Comparison of ENCODE assay signal across 8 cellular contexts in the genomic region with DNA sequence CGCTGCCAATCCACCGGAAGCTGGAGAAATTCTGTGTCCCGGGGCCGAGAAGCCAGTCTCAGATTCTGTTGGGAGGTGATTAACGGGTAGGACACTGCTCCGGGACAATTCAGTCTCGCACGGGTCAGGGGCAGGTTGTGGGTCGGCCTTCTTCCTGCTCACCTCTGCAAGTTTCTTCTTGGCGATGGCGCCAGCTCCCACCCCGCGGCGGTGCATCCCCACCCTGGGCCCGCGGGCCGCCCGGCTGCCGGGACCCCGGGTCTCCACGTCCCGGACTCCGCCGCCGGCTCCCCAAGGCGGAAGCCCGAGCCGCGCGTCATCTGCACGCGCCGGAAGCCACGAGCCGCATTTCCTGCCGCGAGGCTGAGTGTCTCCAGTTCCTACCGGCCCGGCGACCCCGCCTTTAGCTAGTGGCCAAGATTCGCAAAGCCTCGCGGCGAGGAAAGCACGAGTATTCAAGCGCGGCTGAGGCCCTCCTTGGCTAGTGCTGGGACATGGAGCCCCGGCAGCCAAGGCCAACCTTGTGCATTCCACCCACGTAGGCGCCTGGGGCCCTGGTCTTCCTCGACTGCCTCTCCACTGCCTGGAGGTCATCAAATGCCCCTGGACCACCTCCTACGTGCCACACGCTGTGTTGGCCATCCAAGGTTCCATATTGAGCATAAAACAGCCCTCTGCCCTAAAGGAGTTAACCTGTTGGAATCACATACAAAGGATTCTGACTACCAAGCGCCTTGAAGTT. TPM values are rescaled to one million over a fixed set of nuclear protein-coding genes. Genes with fewer than 3 reads are reported as not detected.
A peak's percentile ranks its signal among the peaks of the same experiment; 100 is the strongest.
DNase-seq lines count a peak whose midpoint lies in the region; ATAC-seq and TF ChIP-seq lines count a peak whose summit lies in the region.

A gene with protein sequence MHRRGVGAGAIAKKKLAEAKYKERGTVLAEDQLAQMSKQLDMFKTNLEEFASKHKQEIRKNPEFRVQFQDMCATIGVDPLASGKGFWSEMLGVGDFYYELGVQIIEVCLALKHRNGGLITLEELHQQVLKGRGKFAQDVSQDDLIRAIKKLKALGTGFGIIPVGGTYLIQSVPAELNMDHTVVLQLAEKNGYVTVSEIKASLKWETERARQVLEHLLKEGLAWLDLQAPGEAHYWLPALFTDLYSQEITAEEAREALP (minus strand): TSS at position 324 of the 742 bp plus-strand sequence. CDS start 108 bp downstream, at position 216.

- peak within 1 kb of the TSS; percentile 84 for H3K4me3 ChIP-seq in A673 (ENCODE audit: low read depth, low read length, poor library complexity, severe bottlenecking)
- H3K4me3 ChIP-seq in WERI-Rb-1 (ENCODE audit: low read depth, low read length), result peak within 1 kb of the TSS; percentile 96
- peak within 1 kb of the TSS; percentile 84 to 94 (median 90) for H3K4me3 ChIP-seq in breast epithelium
- peak within 1 kb of the TSS; percentile 100 for H3K4me3 ChIP-seq in iPS-20b (ENCODE audit: low read length)
- H3K4me3 ChIP-seq in skin epidermis, result peak within 1 kb of the TSS; percentile 63 to 98 (median 77)

- CTCF ChIA-PET in A673 (lab: Charles Lee), result interaction anchor here (0.6 to 1.0 kb wide), 3 partner anchors 52 to 308 kb away, joined by 3 read pairs; partner anchors contain the start of gene ATP5MC1

- DNase-seq in A673 (ENCODE audit: low spot score) (peak; percentile 97), NCI-H2196 treated with DMSO at 0.1 percent for 48 hours (lab: John Stamatoyannopoulos, UW; ENCODE audit: unreplicated experiment) (peak; percentile 72), WERI-Rb-1 (peak; percentile 96), breast epithelium (ENCODE audit: low spot score in 2 of 2) (peak; percentile 79 to 88)

- TF ChIP-seq POLR2A in breast epithelium (IDR thresholded peaks at IDR 0.05), result peak; percentile 20

- POLR2A ChIA-PET in A673 (lab: Charles Lee; ENCODE audit: low non-redundant PET), result interaction anchor here (0.5 to 0.8 kb wide), 5 partner anchors 12 to 449 kb away, joined by 3 to 9 read pairs (median 4); no protein-coding TSS in a partner anchor

- H3K4me1 ChIP-seq in A673 (ENCODE audit: insufficient read depth, low read length, poor library complexity, severe bottlenecking), result peaks cover 17% of the 10 kb centered on the region
- H3K4me1 ChIP-seq in breast epithelium, result peaks cover 4 to 7% of the 10 kb centered on the region in 2 donors
- no peaks in the 10 kb centered on the region for H3K4me1 ChIP-seq in iPS-20b (ENCODE audit: insufficient read depth, low read length)

- H3K9me3 ChIP-seq in A673 (ENCODE audit: low read depth, low read length, poor library complexity, severe bottlenecking) (no peaks in the 10 kb centered on the region), WERI-Rb-1 (ENCODE audit: severe bottlenecking) (no peaks in the 10 kb centered on the region), breast epithelium (no peaks in the 10 kb centered on the region), iPS-20b (ENCODE audit: insufficient read depth, low read depth, low read length) (no peaks in the 10 kb centered on the region)

- peak; percentile 58 for ATAC-seq in GM18870 (IDR thresholded peaks at IDR 0.05; ENCODE audit: unreplicated experiment)
- ATAC-seq in HG03135 (IDR thresholded peaks at IDR 0.05; ENCODE audit: unreplicated experiment), result peak; percentile 86

- H3K9ac ChIP-seq in iPS-20b (ENCODE audit: low read depth, low read length), result peak within 1 kb of the TSS; percentile 92

- H3K27me3 ChIP-seq in A673 (replicated peaks; ENCODE audit: insufficient read depth, low read depth, low read length, poor library complexity) (no peaks in the 10 kb centered on the region), WERI-Rb-1 (ENCODE audit: insufficient read depth, low read depth, severe bottlenecking) (no peaks in the 10 kb centered on the region), breast epithelium (no peaks in the 10 kb centered on the region), iPS-20b (ENCODE audit: insufficient read depth, low read length) (no peaks in the 10 kb centered on the region)

- TF ChIP-seq CTCF in A673 (conservative IDR thresholded peaks at IDR 0.05; ENCODE audit: low read depth, low read length), result no peak
- no peak for TF ChIP-seq CTCF in WERI-Rb-1 (IDR thresholded peaks at IDR 0.05; ENCODE audit: low read depth, low read length)
- no peak for TF ChIP-seq CTCF in breast epithelium (IDR thresholded peaks at IDR 0.05)

- peak within 1 kb of the TSS; percentile 88 for H3K27ac ChIP-seq in A673 (ENCODE audit: low read depth, low read length, poor library complexity, severe bottlenecking)
- peak within 1 kb of the TSS; percentile 92 for H3K27ac ChIP-seq in WERI-Rb-1
- peak within 1 kb of the TSS; percentile 86 to 92 for H3K27ac ChIP-seq in breast epithelium
- H3K27ac ChIP-seq in iPS-20b (ENCODE audit: low read length), result peak within 1 kb of the TSS; percentile 75
- H3K27ac ChIP-seq in skin epidermis, result peak within 1 kb of the TSS; percentile 42 to 96 (median 88)

- peaks cover 21% of the 10 kb centered on the region for H3K36me3 ChIP-seq in A673 (ENCODE audit: insufficient read depth, low read length, poor library complexity, severe bottlenecking)
- H3K36me3 ChIP-seq in WERI-Rb-1, result peaks cover 34% of the 10 kb centered on the region
- H3K36me3 ChIP-seq in breast epithelium, result no peaks in the 10 kb centered on the region
- H3K36me3 ChIP-seq in iPS-20b (ENCODE audit: insufficient read depth, low read depth, low read length), result peaks cover 28% of the 10 kb centered on the region

- intact Hi-C loops in A673 (cut with micrococcal nuclease; ENCODE audit: unreplicated experiment) (loop anchor here (5.0 kb wide), 1 partner anchor 88 kb away; no protein-coding TSS in a partner anchor), breast epithelium (cut with DNase I; ENCODE audit: low total_unique reads) (no loop called here)

- BruUV-seq in A673 (replicated peaks; lab: Mats Ljungman, UMichigan), result no TSS peak

RNA-seq across cellular contexts. Expression of the gene that starts here (rescaled TPM):
- total RNA-seq in A673 (2021) (177 and 188 TPM in 2 replicates), breast epithelium (10 to 100 TPM; 75.7 to 83.4 (median 76.7) TPM)

Comparison
In these comparisons a context has a peak if more than half of its experiments do, and no peak if none do; other contexts are left out.
1. Peak in every context shown above with its lines: DNase-seq, ATAC-seq, H3K4me3 ChIP-seq and H3K27ac ChIP-seq.